In the genomic region with DNA sequence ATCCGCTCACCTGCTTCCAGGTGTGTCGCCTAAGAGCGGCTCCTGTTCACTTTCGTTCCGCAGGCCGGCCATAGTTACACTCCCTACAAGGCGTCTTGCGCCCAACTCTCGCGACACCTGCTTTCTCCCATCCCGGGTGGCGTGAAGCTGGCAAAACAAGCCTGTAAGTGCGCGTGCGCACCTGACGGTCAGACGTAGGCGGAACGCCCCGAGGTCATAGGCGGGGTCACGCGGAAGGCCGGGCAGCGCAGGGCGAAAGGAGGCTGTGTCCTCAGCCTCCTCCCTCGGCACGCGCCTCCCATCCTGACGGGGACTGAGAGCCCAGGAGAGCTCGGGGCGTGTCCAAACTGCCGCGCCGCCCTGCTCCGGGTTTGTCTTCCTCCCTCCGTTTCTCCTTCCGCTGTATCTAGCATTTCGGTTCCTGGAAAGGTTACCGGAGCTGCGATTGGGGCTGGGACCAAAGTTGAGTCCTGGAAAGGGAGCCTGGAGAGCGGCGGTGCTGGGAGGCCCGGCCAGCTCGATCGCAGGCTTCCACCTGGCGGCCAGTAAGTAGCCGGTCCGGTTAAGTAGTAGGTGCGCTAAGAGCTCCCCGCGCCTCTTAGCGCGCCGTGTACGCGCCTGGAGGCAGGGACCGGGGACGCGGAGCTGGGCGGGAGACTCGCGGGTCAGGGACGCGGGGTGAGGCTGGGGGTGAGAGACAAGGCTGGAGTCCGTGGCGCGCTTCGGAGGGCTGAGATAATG, we compare ENCODE assay signal across 1 cellular context.
TF ChIP-seq lines count a peak whose summit lies in the region.

A gene (plus strand): TSS at position 345 of the 741 bp plus-strand sequence. CDS start 17,550 bp downstream, outside the sequence.
A gene with protein sequence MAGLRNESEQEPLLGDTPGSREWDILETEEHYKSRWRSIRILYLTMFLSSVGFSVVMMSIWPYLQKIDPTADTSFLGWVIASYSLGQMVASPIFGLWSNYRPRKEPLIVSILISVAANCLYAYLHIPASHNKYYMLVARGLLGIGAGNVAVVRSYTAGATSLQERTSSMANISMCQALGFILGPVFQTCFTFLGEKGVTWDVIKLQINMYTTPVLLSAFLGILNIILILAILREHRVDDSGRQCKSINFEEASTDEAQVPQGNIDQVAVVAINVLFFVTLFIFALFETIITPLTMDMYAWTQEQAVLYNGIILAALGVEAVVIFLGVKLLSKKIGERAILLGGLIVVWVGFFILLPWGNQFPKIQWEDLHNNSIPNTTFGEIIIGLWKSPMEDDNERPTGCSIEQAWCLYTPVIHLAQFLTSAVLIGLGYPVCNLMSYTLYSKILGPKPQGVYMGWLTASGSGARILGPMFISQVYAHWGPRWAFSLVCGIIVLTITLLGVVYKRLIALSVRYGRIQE (minus strand): TSS at position 112 of the 741 bp plus-strand sequence. CDS start 40 bp downstream, at position 72.

TF ChIP-seq in liver, 16 proteins besides CTCF, POLR2A, EP300 and RAD21 (continued from another document):
- TF ChIP-seq, protein P1, sequence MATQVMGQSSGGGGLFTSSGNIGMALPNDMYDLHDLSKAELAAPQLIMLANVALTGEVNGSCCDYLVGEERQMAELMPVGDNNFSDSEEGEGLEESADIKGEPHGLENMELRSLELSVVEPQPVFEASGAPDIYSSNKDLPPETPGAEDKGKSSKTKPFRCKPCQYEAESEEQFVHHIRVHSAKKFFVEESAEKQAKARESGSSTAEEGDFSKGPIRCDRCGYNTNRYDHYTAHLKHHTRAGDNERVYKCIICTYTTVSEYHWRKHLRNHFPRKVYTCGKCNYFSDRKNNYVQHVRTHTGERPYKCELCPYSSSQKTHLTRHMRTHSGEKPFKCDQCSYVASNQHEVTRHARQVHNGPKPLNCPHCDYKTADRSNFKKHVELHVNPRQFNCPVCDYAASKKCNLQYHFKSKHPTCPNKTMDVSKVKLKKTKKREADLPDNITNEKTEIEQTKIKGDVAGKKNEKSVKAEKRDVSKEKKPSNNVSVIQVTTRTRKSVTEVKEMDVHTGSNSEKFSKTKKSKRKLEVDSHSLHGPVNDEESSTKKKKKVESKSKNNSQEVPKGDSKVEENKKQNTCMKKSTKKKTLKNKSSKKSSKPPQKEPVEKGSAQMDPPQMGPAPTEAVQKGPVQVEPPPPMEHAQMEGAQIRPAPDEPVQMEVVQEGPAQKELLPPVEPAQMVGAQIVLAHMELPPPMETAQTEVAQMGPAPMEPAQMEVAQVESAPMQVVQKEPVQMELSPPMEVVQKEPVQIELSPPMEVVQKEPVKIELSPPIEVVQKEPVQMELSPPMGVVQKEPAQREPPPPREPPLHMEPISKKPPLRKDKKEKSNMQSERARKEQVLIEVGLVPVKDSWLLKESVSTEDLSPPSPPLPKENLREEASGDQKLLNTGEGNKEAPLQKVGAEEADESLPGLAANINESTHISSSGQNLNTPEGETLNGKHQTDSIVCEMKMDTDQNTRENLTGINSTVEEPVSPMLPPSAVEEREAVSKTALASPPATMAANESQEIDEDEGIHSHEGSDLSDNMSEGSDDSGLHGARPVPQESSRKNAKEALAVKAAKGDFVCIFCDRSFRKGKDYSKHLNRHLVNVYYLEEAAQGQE (IDR thresholded peaks at IDR 0.05) = peak; percentile 94
- TF ChIP-seq HNF4G (IDR thresholded peaks at IDR 0.05) (no peak), HNF4A (conservative IDR thresholded peaks at IDR 0.05) (peak; percentile 62 to 73), FOXA2 (IDR thresholded peaks at IDR 0.05) (peak; percentile 30), GABPA (IDR thresholded peaks at IDR 0.05 in 1 of 2, conservative IDR thresholded peaks at IDR 0.05 in 1 of 2) (peak; percentile 20 to 76), RXRA (IDR thresholded peaks at IDR 0.05) (peak; percentile 92 to 96), TAF1 (conservative IDR thresholded peaks at IDR 0.05) (peak; percentile 88), JUND (IDR thresholded peaks at IDR 0.05) (peak; percentile 48 to 59), FOXA1 (IDR thresholded peaks at IDR 0.05) (peak; percentile 8), YY1 (IDR thresholded peaks at IDR 0.05) (peak; percentile 98), EGR1 (IDR thresholded peaks at IDR 0.05; ENCODE audit: low read depth in 2 of 2) (peak; percentile 77 to 86)
- TF ChIP-seq, protein P2, sequence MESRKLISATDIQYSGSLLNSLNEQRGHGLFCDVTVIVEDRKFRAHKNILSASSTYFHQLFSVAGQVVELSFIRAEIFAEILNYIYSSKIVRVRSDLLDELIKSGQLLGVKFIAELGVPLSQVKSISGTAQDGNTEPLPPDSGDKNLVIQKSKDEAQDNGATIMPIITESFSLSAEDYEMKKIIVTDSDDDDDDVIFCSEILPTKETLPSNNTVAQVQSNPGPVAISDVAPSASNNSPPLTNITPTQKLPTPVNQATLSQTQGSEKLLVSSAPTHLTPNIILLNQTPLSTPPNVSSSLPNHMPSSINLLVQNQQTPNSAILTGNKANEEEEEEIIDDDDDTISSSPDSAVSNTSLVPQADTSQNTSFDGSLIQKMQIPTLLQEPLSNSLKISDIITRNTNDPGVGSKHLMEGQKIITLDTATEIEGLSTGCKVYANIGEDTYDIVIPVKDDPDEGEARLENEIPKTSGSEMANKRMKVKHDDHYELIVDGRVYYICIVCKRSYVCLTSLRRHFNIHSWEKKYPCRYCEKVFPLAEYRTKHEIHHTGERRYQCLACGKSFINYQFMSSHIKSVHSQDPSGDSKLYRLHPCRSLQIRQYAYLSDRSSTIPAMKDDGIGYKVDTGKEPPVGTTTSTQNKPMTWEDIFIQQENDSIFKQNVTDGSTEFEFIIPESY (IDR thresholded peaks at IDR 0.05) = peak; percentile 99
- TF ChIP-seq, protein P3, sequence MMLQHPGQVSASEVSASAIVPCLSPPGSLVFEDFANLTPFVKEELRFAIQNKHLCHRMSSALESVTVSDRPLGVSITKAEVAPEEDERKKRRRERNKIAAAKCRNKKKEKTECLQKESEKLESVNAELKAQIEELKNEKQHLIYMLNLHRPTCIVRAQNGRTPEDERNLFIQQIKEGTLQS (IDR thresholded peaks at IDR 0.05) = no peak
TF ChIP-seq in liver: peak in this region for 14.
